11 cellular contexts compared by ENCODE assay signal in the genomic region with DNA sequence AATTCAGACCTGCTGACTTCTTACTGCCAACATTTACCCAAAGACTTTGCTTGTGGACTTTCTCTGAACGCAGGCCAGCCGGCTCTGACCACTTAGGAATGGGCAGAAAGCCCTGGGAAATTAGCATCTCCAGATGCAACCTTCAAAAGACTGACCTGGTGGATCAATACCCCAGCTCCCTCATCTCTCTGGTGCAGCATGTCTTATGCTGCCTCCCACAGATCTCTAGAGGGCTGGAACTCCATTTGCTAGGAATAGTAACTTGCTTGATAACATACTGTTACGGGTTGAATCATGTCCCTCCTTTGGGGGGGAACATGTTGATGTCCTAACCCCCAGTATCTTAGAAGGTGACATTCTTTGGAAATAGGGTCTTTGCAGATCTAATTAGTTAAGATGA. TPM values are rescaled to one million over a fixed set of nuclear protein-coding genes. Genes with fewer than 3 reads are reported as not detected.
"Had no signal": no experiment of that assay in that cellular context is flagged by ENCODE, and none has a peak within 500 bp of the region (broad histone marks: within the 10 kb centered on the region; RNA-seq: fewer than 3 reads in every experiment).

No MANE protein-coding gene starts in this region.

- H3K9ac ChIP-seq: KMS-11 had no signal

- ATAC-seq: GM23338, HCT116 had no signal

- H3K4me1 Mint-ChIP-seq: GM23338 had no signal

- H3K4me1 ChIP-seq: HAP-1 had no signal

- H3K9me3 ChIP-seq: HAP-1 had no signal

- H3K4me3 ChIP-seq: GM23338, HAP-1 had no signal

- FAIRE-seq: H1, H54, HTR-8/SVneo had no signal

- DNase-seq: IMR-90, KBM-7 had no signal

- H3K36me3 ChIP-seq: HAP-1 had no signal

- H3K27ac ChIP-seq: HL-60, KMS-11 had no signal

- H3K27ac Mint-ChIP-seq: GM23338 had no signal

- H3K4me3 Mint-ChIP-seq: GM23338 had no signal

RNA-seq across cellular contexts. Expression of gene SLC25A41, which starts 12.9 kb away (rescaled TPM):
- total RNA-seq: H1, IMR-90 had no signal
- polyA plus RNA-seq: IMR-90 had no signal

RNA-seq across cellular contexts. Expression of gene CRB3, which starts 17.6 kb away (rescaled TPM):
- total RNA-seq: IMR-90 had no signal
- polyA plus RNA-seq: IMR-90 had no signal

RNA-seq across cellular contexts. Expression of gene DENND1C, which starts 35.1 kb away (rescaled TPM):
- total RNA-seq: HT-29, IMR-90 had no signal
- polyA plus RNA-seq: IMR-90 had no signal
